ENCODE assay signal across 19 cellular contexts in the genomic region with DNA sequence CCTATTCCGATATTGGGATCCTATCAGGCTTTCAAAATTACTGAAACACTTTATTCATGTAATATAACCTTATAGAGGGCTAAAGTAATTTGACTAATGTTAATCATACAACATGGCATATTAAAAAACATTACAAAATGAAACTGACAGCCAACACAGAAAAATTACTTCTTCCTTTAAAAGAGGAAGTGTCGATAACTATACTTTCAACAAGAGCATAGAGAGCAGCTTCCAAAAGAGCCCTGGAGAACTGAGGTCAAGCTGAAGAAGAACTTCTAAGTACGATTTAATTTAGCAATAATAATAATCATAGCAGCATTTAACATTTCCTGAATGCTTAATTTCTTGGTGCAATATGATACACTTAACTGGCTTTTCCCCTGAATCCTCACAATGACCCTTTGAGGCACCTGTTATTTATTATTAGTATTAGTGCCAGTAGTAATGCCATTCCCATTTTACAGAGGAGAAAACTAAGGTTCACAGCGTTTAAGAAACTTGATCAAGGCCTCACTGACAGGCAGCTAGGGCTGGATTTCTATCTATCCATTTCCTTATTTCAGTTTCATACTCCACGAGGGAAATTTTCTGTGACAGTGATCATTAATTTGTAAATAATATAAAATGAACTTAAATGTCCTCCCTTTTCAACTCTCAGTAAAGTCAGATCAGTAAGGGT.
A peak's percentile ranks its signal among the peaks of the same experiment; 100 is the strongest.
DNase-seq lines count a peak whose midpoint lies in the region; ATAC-seq and TF ChIP-seq lines count a peak whose summit lies in the region.
"Had no signal": no experiment of that assay in that cellular context is flagged by ENCODE, and none has a peak within 500 bp of the region (broad histone marks: within the 10 kb centered on the region; RNA-seq: fewer than 3 reads in every experiment).

No MANE protein-coding gene starts in this region.

- ATAC-seq in GM21360 (IDR thresholded peaks at IDR 0.05; ENCODE audit: unreplicated experiment) (peak; percentile 62), HG03378 (IDR thresholded peaks at IDR 0.05; ENCODE audit: unreplicated experiment) (peak; percentile 59), Right ventricle myocardium superior (ENCODE audit: poor library complexity) (no peak)
- ATAC-seq: SK-N-SH treated with all-trans-retinoic acid at 6 μM for 48 hours had no signal

- peak; percentile 7 for DNase-seq in RPMI8226
- DNase-seq in Right ventricle myocardium superior: no peak
- DNase-seq in putamen (ENCODE audit: low spot score): no peak
- no peak for DNase-seq in BE2C
- no peak for DNase-seq in Ammon's horn (ENCODE audit: low spot score)
- DNase-seq: activated CD4-positive, CD25-positive, alpha-beta regulatory T cell; activated gamma-delta T cell; aorta; colonic mucosa; erythroblast; GF-D8; NCI-H1092 treated with DMSO at 0.1 percent for 48 hours; sigmoid colon; stimulated activated CD4-positive, alpha-beta T cell treated with anti-CD3 and anti-CD28 coated beads, Interleukin-2, amount 100 ng/mL, for 48 hours; thyroid gland had no signal

- no peak for TF ChIP-seq CTCF in BE2C (IDR thresholded peaks at IDR 0.05; ENCODE audit: low read depth, low read length)

- peaks cover 14 to 44% (median 22%) of the 10 kb centered on the region in 10 experiments for H3K4me1 ChIP-seq in BLaER1 treated with 17β-estradiol and CSF1 and Interleukin-3, amounts not matched to agents 10 nM and 100 nM
- no peaks in the 10 kb centered on the region for H3K4me1 ChIP-seq in BE2C
- H3K4me1 ChIP-seq: colonic mucosa, sigmoid colon, thyroid gland had no signal

- 0 out of 22 replicates have a peak overlapping the region, but pooled peaks of 1 of the 11 experiments have one; percentile 10 for H3K27ac ChIP-seq in BLaER1 treated with 17β-estradiol and CSF1 and Interleukin-3, amounts not matched to agents 10 nM and 100 nM
- H3K27ac ChIP-seq: colonic mucosa, sigmoid colon, thyroid gland had no signal

- peaks cover 0 to 26% (median 0%) of the 10 kb centered on the region in 11 experiments; a peak in 7 of 22 replicates for H3K36me3 ChIP-seq in BLaER1 treated with 17β-estradiol and CSF1 and Interleukin-3, amounts not matched to agents 10 nM and 100 nM
- H3K36me3 ChIP-seq in BE2C: no peaks in the 10 kb centered on the region
- H3K36me3 ChIP-seq: colonic mucosa, sigmoid colon, thyroid gland had no signal

- H3K9ac ChIP-seq in BLaER1 treated with 17β-estradiol and CSF1 and Interleukin-3, amounts not matched to agents 10 nM and 100 nM: no peak overlapping the region

- H3K9me3 ChIP-seq in BLaER1 treated with 17β-estradiol and CSF1 and Interleukin-3, amounts not matched to agents 10 nM and 100 nM (replicated peaks in 1 of 11): peaks cover 0 to 37% (median 18%) of the 10 kb centered on the region in 11 experiments; a peak in 13 of 22 replicates
- H3K9me3 ChIP-seq in BE2C: no peaks in the 10 kb centered on the region
- H3K9me3 ChIP-seq: colonic mucosa, sigmoid colon, thyroid gland had no signal

- no peaks in the 10 kb centered on the region for H3K27me3 ChIP-seq in BLaER1 treated with 17β-estradiol and CSF1 and Interleukin-3, amounts not matched to agents 10 nM and 100 nM
- no peaks in the 10 kb centered on the region for H3K27me3 ChIP-seq in BE2C
- H3K27me3 ChIP-seq: colonic mucosa, sigmoid colon, thyroid gland had no signal

- H4K20me1 ChIP-seq in BLaER1 treated with 17β-estradiol and CSF1 and Interleukin-3, amounts not matched to agents 10 nM and 100 nM: no peaks in the 10 kb centered on the region

- intact Hi-C loops in Right ventricle myocardium superior (cut with DNase I): no loop called here

- H3K4me3 ChIP-seq in BLaER1 treated with 17β-estradiol and CSF1 and Interleukin-3, amounts not matched to agents 10 nM and 100 nM: no peak overlapping the region
- no peak overlapping the region for H3K4me3 ChIP-seq in BE2C (ENCODE audit: low read depth, low read length)
- H3K4me3 ChIP-seq: colonic mucosa, sigmoid colon, thyroid gland had no signal

- H3K4me2 ChIP-seq in BLaER1 treated with 17β-estradiol and CSF1 and Interleukin-3, amounts not matched to agents 10 nM and 100 nM: peak overlapping the region in 9 of 11 experiments; percentile 8 to 47 (median 25); a peak in 12 of 22 replicates
